Comparison of ENCODE assay signal across 1 cellular context in genomic region chr22:17063372-17064106, GRCh38.
TF ChIP-seq lines count a peak whose summit lies in the region.

No MANE protein-coding gene starts in this region.

TF ChIP-seq in K562, 482 proteins besides CTCF, POLR2A, EP300 and RAD21:
- peak; percentile 48; the same call in 1 of the 2 replicates for TF ChIP-seq TCF3 (CRISPR knock-in tag; IDR thresholded peaks at IDR 0.05)
- no peak for TF ChIP-seq CHAMP1 (IDR thresholded peaks at IDR 0.05)
- no peak for TF ChIP-seq MECOM (CRISPR knock-in tag; IDR thresholded peaks at IDR 0.05)
- 0 out of 2 replicates have a peak, but pooled peaks have one; percentile 8 for TF ChIP-seq CBFA2T3 (IDR thresholded peaks at IDR 0.05)
- no peak for TF ChIP-seq GTF2F1 (IDR thresholded peaks at IDR 0.05; ENCODE audit: low read depth, low read length)
